In genomic region chr1:64965239-64966157, GRCh38 we compare ENCODE assay signal across 8 cellular contexts. TPM values are rescaled to one million over a fixed set of nuclear protein-coding genes. Genes with fewer than 3 reads are reported as not detected.
DNase-seq lines count a peak whose midpoint lies in the region.

No MANE protein-coding gene starts in this region.

- no peaks in the 10 kb centered on the region for H3K36me3 ChIP-seq in ES-I3 (ENCODE audit: insufficient read depth, low read length)
- H3K36me3 ChIP-seq in GM23248 (ENCODE audit: low read depth): no peaks in the 10 kb centered on the region

- DNase-seq in GM23248 (peak; percentile 85), LHCN-M2 (ENCODE audit: low read depth) (peak; percentile 42), kidney tubule cell (ENCODE audit: low spot score) (peak; percentile 49), NCI-H1930 (lab: John Stamatoyannopoulos, UW) (no peak)
- DNase-seq in activated CD4-positive, CD25-positive, alpha-beta regulatory T cell (lab: John Stamatoyannopoulos, UW): peak in 3 of 4 experiments; percentile 30 to 64 (median 59)
- peak; percentile 80 for DNase-seq in central memory CD4-positive, alpha-beta T cell
- DNase-seq in stimulated activated CD4-positive, alpha-beta T cell treated with anti-CD3 and anti-CD28 coated beads, Interleukin-1b, Interleukin-23, amount 100 ng/mL, for 48 hours: peak; percentile 66

- no peaks in the 10 kb centered on the region for H3K27me3 ChIP-seq in GM23248 (replicated peaks; ENCODE audit: insufficient read depth)

- H4K20me1 ChIP-seq in GM23248 (ENCODE audit: insufficient read depth): peaks cover 19% of the 10 kb centered on the region

- in situ Hi-C loops in GM23248 (cut with MboI): no loop called here

- H3K4me3 ChIP-seq in GM23248: peak overlapping the region; percentile 97

- 1% methylated on average over 50 to 52 of the region's 55 CpGs for WGBS in GM23248 (ENCODE audit: low coverage in 1 of 2, low lambda C conversion rate in 2 of 2, missing lambda C conversion rate in 2 of 2), 2 experiments

- peaks cover 57% of the 10 kb centered on the region for H3K79me2 ChIP-seq in GM23248 (ENCODE audit: insufficient read depth)

- peak overlapping the region; percentile 79 for H3K27ac ChIP-seq in GM23248

- H2AFZ ChIP-seq in GM23248: peak overlapping the region; percentile 67

- H3K9ac ChIP-seq in ES-I3 (ENCODE audit: low read depth, low read length) (peak overlapping the region; percentile 80), GM23248 (peak overlapping the region; percentile 97)

- H3K4me1 ChIP-seq in ES-I3 (ENCODE audit: insufficient read depth, low read length): peaks cover 7% of the 10 kb centered on the region
- peaks cover 8% of the 10 kb centered on the region for H3K4me1 ChIP-seq in GM23248 (ENCODE audit: insufficient read depth)

- no peaks in the 10 kb centered on the region; the same call in 1 of the 2 replicates for H3F3A ChIP-seq in GM23248 (ENCODE audit: insufficient read depth)

- no peaks in the 10 kb centered on the region for H3K9me2 ChIP-seq in GM23248 (ENCODE audit: insufficient read depth)

- H3K4me2 ChIP-seq in GM23248 (ENCODE audit: unreplicated experiment): peak overlapping the region; percentile 97

- H3K9me3 ChIP-seq in ES-I3 (ENCODE audit: control insufficient read depth, insufficient read depth, low read length) (no peaks in the 10 kb centered on the region), GM23248 (ENCODE audit: low read depth) (no peaks in the 10 kb centered on the region)

RNA-seq across cellular contexts. Expression of gene JAK1, which starts 0.9 kb away (rescaled TPM):
- total RNA-seq in GM23248 (2014; rRNA removed; shearing (Covaris generic)): 115 and 124 TPM in 2 replicates
- polyA plus RNA-seq in GM23248 (2016; fragmentation: Nextera tagmentation; extraction: Ambion mirVana): 90.6 and 90.8 TPM in 2 replicates
- total RNA-seq in LHCN-M2 (2014; rRNA removed): 64.8 and 67.6 TPM in 2 replicates
- 35.8 TPM for polyA plus RNA-seq in LHCN-M2 (2012)

Comparison
In these comparisons a context has a peak if more than half of its experiments do, and no peak if none do; other contexts are left out.
1. DNase-seq: peak in GM23248 (single experiment), LHCN-M2 (single experiment), activated CD4-positive, CD25-positive, alpha-beta regulatory T cell (3 of 4), central memory CD4-positive, alpha-beta T cell (single experiment), kidney tubule cell (single experiment) and stimulated activated CD4-positive, alpha-beta T cell treated with anti-CD3 and anti-CD28 coated beads, Interleukin-1b, Interleukin-23, amount 100 ng/mL, for 48 hours (single experiment); none in NCI-H1930 (0 of 2).